Comparison of ENCODE assay signal across 8 cellular contexts in the genomic region with DNA sequence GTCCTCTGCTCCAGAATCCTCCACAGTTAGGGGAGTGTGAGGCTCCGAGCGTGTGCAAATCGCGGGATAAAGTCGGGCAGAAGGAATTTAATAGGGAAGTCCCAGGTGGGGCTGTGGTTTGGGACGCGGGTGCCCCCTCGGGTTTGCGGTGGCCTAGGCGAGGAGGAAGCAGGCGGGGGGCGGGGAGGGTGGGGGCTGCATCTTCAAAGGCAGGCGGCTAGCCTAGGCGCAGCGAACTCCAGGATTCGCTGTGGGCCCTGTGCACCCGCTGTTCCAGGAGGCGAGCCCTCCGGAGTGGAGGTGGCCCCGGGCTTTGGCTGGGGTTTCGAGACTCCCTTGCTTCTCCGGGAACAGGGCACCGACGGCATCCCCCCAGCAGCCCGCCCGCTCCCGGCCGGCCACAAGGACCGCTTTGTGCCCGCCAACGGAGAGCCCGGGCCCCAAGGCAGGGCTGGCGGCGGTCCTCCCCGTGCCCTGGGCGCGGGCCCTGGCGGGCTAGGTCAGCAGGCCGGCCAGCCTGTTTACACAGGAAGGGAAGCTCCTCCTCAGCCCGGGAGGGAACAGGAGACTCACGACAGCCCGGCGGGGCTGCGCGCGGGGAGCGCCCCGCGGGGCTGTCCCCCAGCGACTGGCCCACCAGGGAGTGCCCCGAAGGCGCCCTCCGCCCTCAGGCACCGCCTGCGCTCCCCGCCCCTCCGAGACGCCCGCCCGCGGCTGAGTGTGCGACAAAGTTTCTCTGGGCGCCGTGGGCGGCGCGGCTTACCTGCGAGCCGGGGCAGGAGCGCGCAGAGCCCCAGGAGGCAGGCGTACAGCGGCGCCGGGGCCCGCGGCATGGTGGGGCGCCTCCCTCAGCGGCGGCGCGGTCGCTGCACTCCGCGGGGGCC. TPM values are rescaled to one million over a fixed set of nuclear protein-coding genes. Genes with fewer than 3 reads are reported as not detected.
DNase-seq lines count a peak whose midpoint lies in the region; ATAC-seq, FAIRE-seq and TF ChIP-seq lines count a peak whose summit lies in the region.

No MANE protein-coding gene starts in this region.

- CTCF ChIA-PET in endothelial cell of umbilical vein (lab: Charles Lee), result interaction anchor here (1.0 to 5.9 kb wide), 6 partner anchors 15 to 126 kb away, joined by 4 to 56 read pairs (median 12); no protein-coding TSS in a partner anchor

- no peaks in the 10 kb centered on the region for H3K9me1 ChIP-seq in endothelial cell of umbilical vein (replicated peaks; ENCODE audit: control insufficient read depth, extremely low read depth, insufficient read depth, low read length)

- H3K4me1 ChIP-seq in endothelial cell of umbilical vein (ENCODE audit: control insufficient read depth, extremely low read depth, insufficient read depth, low read length) (peaks cover 23% of the 10 kb centered on the region), mucosa of descending colon (ENCODE audit: low read depth) (peaks cover 3% of the 10 kb centered on the region), stomach (peaks cover 10 to 52% (median 26%) of the 10 kb centered on the region in 4 donors)

- TF ChIP-seq POLR2A in endothelial cell of umbilical vein (IDR thresholded peaks at IDR 0.05; ENCODE audit: low read depth, low read length), result no peak
- TF ChIP-seq POLR2A in stomach (IDR thresholded peaks at IDR 0.05), result peak in 1 of 4 donors; percentile 17

- H3K9me3 Mint-ChIP-seq in CD14-positive monocyte, result peaks cover 0 to 14% (median 5%) of the 10 kb centered on the region in 7 donors

- TF ChIP-seq EP300 in stomach (IDR thresholded peaks at IDR 0.05), result no peak

- no peaks in the 10 kb centered on the region for H3K9me3 ChIP-seq in endothelial cell of umbilical vein (replicated peaks; ENCODE audit: control insufficient read depth, insufficient read depth, low read length)
- no peaks in the 10 kb centered on the region for H3K9me3 ChIP-seq in mucosa of descending colon
- no peaks in the 10 kb centered on the region for H3K9me3 ChIP-seq in stomach

- FAIRE-seq in endothelial cell of umbilical vein (lab: Jason Lieb, UNC), result peak; percentile 52

- H2AFZ ChIP-seq in endothelial cell of umbilical vein (ENCODE audit: low read depth, low read length), result peak overlapping the region; percentile 73

- dilution Hi-C loops in endothelial cell of umbilical vein (cut with MboI; ENCODE audit: extremely low pct_ligation_motif_present, low sequenced_read_pairs), result loop anchor here (25.0 kb wide), 1 partner anchor 124 kb away; no protein-coding TSS in a partner anchor

- peaks cover 0 to 4% of the 10 kb centered on the region in 2 donors for H3K36me3 Mint-ChIP-seq in CD14-positive monocyte

- H3K27me3 ChIP-seq in endothelial cell of umbilical vein (ENCODE audit: control insufficient read depth in 2 of 2, insufficient read depth in 2 of 2, low read length in 2 of 2) (no peaks in the 10 kb centered on the region), stomach (peaks cover 0 to 19% (median 4%) of the 10 kb centered on the region in 3 donors)

- 1 to 2% (median 1%) methylated on average over 35 to 85 of the region's 85 CpGs; no CpG with 5 or more reads in 1 of the 5 donors for WGBS in stomach, 5 donors

- no TSS peak for BruUV-seq in endothelial cell of umbilical vein (replicated peaks; lab: Mats Ljungman, UMichigan)

- H3K27me3 Mint-ChIP-seq in CD14-positive monocyte (ENCODE audit: low read depth in 3 of 3), result peaks cover 48 to 67% (median 66%) of the 10 kb centered on the region in 3 donors

- peaks cover 21% of the 10 kb centered on the region for H3K79me2 ChIP-seq in endothelial cell of umbilical vein (ENCODE audit: control insufficient read depth, insufficient read depth, low read length)

- H3K4me3 Mint-ChIP-seq in CD14-positive monocyte, result peak overlapping the region; percentile 53 to 76

- peak overlapping the region; percentile 82 for H3K4me2 ChIP-seq in endothelial cell of umbilical vein (ENCODE audit: insufficient read depth, low read length)

- DNase-seq in CD14-positive monocyte (ENCODE audit: low spot score) (no peak), HT-29 (ENCODE audit: low spot score) (peak; percentile 81), endothelial cell of umbilical vein (ENCODE audit: low read depth, low spot score) (peak; percentile 40), mucosa of descending colon (peak; percentile 66 to 82 (median 73)), stomach (peak; percentile 71), NCI-H187 (lab: John Stamatoyannopoulos, UW) (no peak)
- peak; percentile 34 to 36 for DNase-seq in activated CD4-positive, alpha-beta T cell treated with anti-CD3 and anti-CD28 coated beads, Interleukin-2, amount 50 U/mL, for 48 hours

- peak overlapping the region in 1 of 7 donors; percentile 30 for H3K27ac Mint-ChIP-seq in CD14-positive monocyte

- ATAC-seq in GM19395 (IDR thresholded peaks at IDR 0.05; ENCODE audit: unreplicated experiment) (peak; percentile 45), mucosa of descending colon (peak; percentile 82)

- H3K27ac ChIP-seq in endothelial cell of umbilical vein (ENCODE audit: insufficient read depth, low read depth, low read length) (peak overlapping the region; percentile 57), stomach (peak overlapping the region; percentile 89 to 93 (median 92))

- H4K20me1 ChIP-seq in endothelial cell of umbilical vein (replicated peaks; ENCODE audit: control insufficient read depth, extremely low read depth, insufficient read depth, low read length), result no peaks in the 10 kb centered on the region

- no peaks in the 10 kb centered on the region for H3K36me3 ChIP-seq in endothelial cell of umbilical vein (ENCODE audit: control insufficient read depth in 2 of 2, extremely low read depth in 1 of 2, insufficient read depth in 2 of 2, low read length in 2 of 2)
- no peaks in the 10 kb centered on the region for H3K36me3 ChIP-seq in mucosa of descending colon (ENCODE audit: low read depth)
- no peaks in the 10 kb centered on the region for H3K36me3 ChIP-seq in stomach

- H3K4me3 ChIP-seq in endothelial cell of umbilical vein (replicated peaks in 1 of 3; ENCODE audit: insufficient read depth in 1 of 3, low read depth in 1 of 3, low read length in 3 of 3) (peak overlapping the region; percentile 36 to 73 (median 58)), mucosa of descending colon (peak overlapping the region; percentile 40), stomach (peak overlapping the region; percentile 64 to 78 (median 73))

- TF ChIP-seq CTCF in CD14-positive monocyte (IDR thresholded peaks at IDR 0.05) (no peak), endothelial cell of umbilical vein (IDR thresholded peaks at IDR 0.05; ENCODE audit: extremely low read depth in 1 of 2, insufficient read depth in 1 of 2, low read depth in 1 of 2, low read length in 2 of 2) (no peak), mucosa of descending colon (IDR thresholded peaks at IDR 0.05) (no peak), stomach (IDR thresholded peaks at IDR 0.05) (peak in 1 of 7 experiments; percentile 10)

- POLR2A ChIA-PET in endothelial cell of umbilical vein (lab: Charles Lee), result interaction anchor here (1.0 kb wide), 1 partner anchor 115 kb away, joined by 3 read pairs; no protein-coding TSS in a partner anchor

- H3K9ac ChIP-seq in endothelial cell of umbilical vein (replicated peaks; ENCODE audit: extremely low read depth, insufficient read depth, low read length), result peak overlapping the region; percentile 56

- intact Hi-C loops in CD14-positive monocyte (cut with micrococcal nuclease), result loop anchor here in 1 of 2 donors (5.0 kb wide), 2 partner anchors 59 to 104 kb away; no protein-coding TSS in a partner anchor
- intact Hi-C loops in endothelial cell of umbilical vein (cut with micrococcal nuclease), result loop anchor here (1.0 to 2.0 kb wide), 6 partner anchors 7 to 125 kb away; no protein-coding TSS in a partner anchor
- intact Hi-C loops in mucosa of descending colon (cut with DNase I, micrococcal nuclease), result no loop called here
- intact Hi-C loops in stomach (cut with DNase I; ENCODE audit: low total_unique reads), result loop anchor here (5.0 kb wide), 1 partner anchor 104 kb away; no protein-coding TSS in a partner anchor

- peaks cover 16% of the 10 kb centered on the region for H3K4me1 Mint-ChIP-seq in CD14-positive monocyte

TF ChIP-seq in endothelial cell of umbilical vein, 7 proteins besides CTCF, POLR2A, EP300 and RAD21 (continues in another document):
- TF ChIP-seq EZH2 (IDR thresholded peaks at IDR 0.05; ENCODE audit: borderline replicate concordance, low read depth, low read length, severe bottlenecking), result no peak
- TF ChIP-seq, protein P1, sequence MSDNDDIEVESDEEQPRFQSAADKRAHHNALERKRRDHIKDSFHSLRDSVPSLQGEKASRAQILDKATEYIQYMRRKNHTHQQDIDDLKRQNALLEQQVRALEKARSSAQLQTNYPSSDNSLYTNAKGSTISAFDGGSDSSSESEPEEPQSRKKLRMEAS (IDR thresholded peaks at IDR 0.05; ENCODE audit: insufficient read depth, insufficient read length), result no peak

RNA-seq across cellular contexts. Expression of gene ITGB5, which starts 0.8 kb away (rescaled TPM):
- polyA plus RNA-seq in CD14-positive monocyte (1 to 10 TPM in 1 of 2 donors, under 1 TPM in 1; 0.68 to 1.0 TPM), endothelial cell of umbilical vein (126 and 170 TPM in 2 replicates), stomach (10 to 100 TPM in 2 of 3 donors, 1 to 10 TPM in 1; 8.2 to 16.4 (median 13.8) TPM)
- total RNA-seq in HT-29 (2014; rRNA removed; shearing (Covaris generic)), result 408 and 414 TPM in 2 replicates
- total RNA-seq in endothelial cell of umbilical vein (144 TPM in 2 replicates), mucosa of descending colon (100 to 1,000 TPM in 1 of 3 donors, 10 to 100 TPM in 2; 67.9 to 102 (median 69.6) TPM), stomach (100 to 1,000 TPM in 2 of 5 donors, 10 to 100 TPM in 3; 49.2 to 205 (median 81.1) TPM)
- polyA plus RNA-seq in endothelial cell of umbilical vein (2011; cell fraction: cytosol; rRNA removed), result 161 and 176 TPM in 2 replicates
- polyA plus RNA-seq in endothelial cell of umbilical vein (2011; cell fraction: nucleus; rRNA removed), result 113 and 120 TPM in 2 replicates
- polyA plus RNA-seq in endothelial cell of umbilical vein (2012), result 102 and 144 TPM in 2 replicates
- 166 and 180 TPM in 2 replicates for polyA minus RNA-seq in endothelial cell of umbilical vein
- 32.4 TPM for polyA minus RNA-seq in endothelial cell of umbilical vein (2011; cell fraction: cytosol; rRNA and poly(A)+ RNA removed)
- polyA minus RNA-seq in endothelial cell of umbilical vein (2011; cell fraction: nucleus; rRNA and poly(A)+ RNA removed), result 36.5 and 59.5 TPM in 2 replicates

RNA-seq across cellular contexts. Expression of gene MUC13, which starts 48.1 kb away (rescaled TPM):
- polyA plus RNA-seq in CD14-positive monocyte, result not detected
- 39.9 and 44.9 TPM in 2 replicates for total RNA-seq in HT-29 (2014; rRNA removed; shearing (Covaris generic))
- not detected in 2 replicates for total RNA-seq in endothelial cell of umbilical vein
- polyA plus RNA-seq in endothelial cell of umbilical vein, result not detected in 2 replicates
- polyA plus RNA-seq in endothelial cell of umbilical vein (2011; cell fraction: cytosol; rRNA removed), result not detected in 2 replicates
- not detected in 2 replicates for polyA plus RNA-seq in endothelial cell of umbilical vein (2011; cell fraction: nucleus; rRNA removed)
- polyA plus RNA-seq in endothelial cell of umbilical vein (2012), result not detected in 2 replicates
- polyA minus RNA-seq in endothelial cell of umbilical vein, result not detected in 2 replicates
- 3.1 TPM for polyA minus RNA-seq in endothelial cell of umbilical vein (2011; cell fraction: cytosol; rRNA and poly(A)+ RNA removed)
- polyA minus RNA-seq in endothelial cell of umbilical vein (2011; cell fraction: nucleus; rRNA and poly(A)+ RNA removed), result not detected in 2 replicates
- 100 to 1,000 TPM; 445 to 923 (median 899) TPM for total RNA-seq in mucosa of descending colon
- total RNA-seq in stomach, result 10 to 100 TPM in 4 of 5 donors, under 1 TPM in 1; under 0.01 to 16.5 (median 15.6) TPM
- 1 to 10 TPM; 1.6 to 3.9 (median 2.4) TPM for polyA plus RNA-seq in stomach

Comparison
In these comparisons a context has a peak if more than half of its experiments do, and no peak if none do; other contexts are left out.
1. DNase-seq: peak in HT-29 (single experiment), activated CD4-positive, alpha-beta T cell treated with anti-CD3 and anti-CD28 coated beads, Interleukin-2, amount 50 U/mL, for 48 hours (2 of 2), endothelial cell of umbilical vein (single experiment), mucosa of descending colon (3 of 3) and stomach (single experiment); none in CD14-positive monocyte (single experiment) and NCI-H187 (0 of 2).
2. intact Hi-C loops: an anchor here in endothelial cell of umbilical vein (1.0 to 2.0 kb wide) and stomach (5.0 kb wide); none called in mucosa of descending colon.
3. Peak in every context shown above with its lines, with median percentiles within 50 percentile points of each other: H3K4me3 ChIP-seq.